8 cellular contexts compared by ENCODE assay signal in genomic region chr10:61899045-61899444, GRCh38. TPM values are rescaled to one million over a fixed set of nuclear protein-coding genes. Genes with fewer than 3 reads are reported as not detected.
A peak's percentile ranks its signal among the peaks of the same experiment; 100 is the strongest.
DNase-seq lines count a peak whose midpoint lies in the region; ATAC-seq, FAIRE-seq and TF ChIP-seq lines count a peak whose summit lies in the region.

No MANE protein-coding gene starts in this region.

- CTCF ChIA-PET in HCT116 (lab: Charles Lee) = interaction anchor here (1.7 kb wide), 1 partner anchor 64 kb away, joined by 3 read pairs; no protein-coding TSS in a partner anchor
- CTCF ChIA-PET in activated CD4-positive, alpha-beta memory T cell treated with anti-CD3 and anti-CD28 coated beads for 36 hours (lab: Charles Lee) = interaction anchor here (0.9 to 3.4 kb wide), 8 partner anchors 39 to 346 kb away, joined by 3 to 19 read pairs (median 6); no protein-coding TSS in a partner anchor

- H2AFZ ChIP-seq in HCT116 (ENCODE audit: low read depth, low read length, poor library complexity, severe bottlenecking) = peak overlapping the region; percentile 99
- H2AFZ ChIP-seq in keratinocyte (ENCODE audit: control insufficient read depth, low read length) = no peak overlapping the region

- BruUV-seq in HCT116 (replicated peaks; lab: Mats Ljungman, UMichigan) = no TSS peak

- H3K27ac ChIP-seq in HCT116 (ENCODE audit: low read depth, low read length) = peak overlapping the region; percentile 66; the same call in 1 of the 2 replicates
- H3K27ac ChIP-seq in keratinocyte (ENCODE audit: control insufficient read depth, insufficient read depth, low read length) = peak overlapping the region; percentile 99
- no peak overlapping the region for H3K27ac ChIP-seq in endodermal cell (ENCODE audit: low read depth, low read length)
- H3K27ac ChIP-seq in substantia nigra (ENCODE audit: low read depth, low read length, poor library complexity, severe bottlenecking) = no peak overlapping the region

- FAIRE-seq in keratinocyte (lab: Jason Lieb, UNC) = peak; percentile 79

- RAD21 ChIA-PET in HCT116 (lab: Charles Lee; ENCODE audit: low non-redundant PET in 1 of 2, low total read pairs in 2 of 2, uncharacterized antibody in 2 of 2, unreplicated experiment in 2 of 2) = no interaction called here

- ATAC-seq in HCT116 = no peak
- no peak for ATAC-seq in HG02970 (IDR thresholded peaks at IDR 0.05; ENCODE audit: low FRiP score, unreplicated experiment)

- H3K36me3 Mint-ChIP-seq in activated CD4-positive, alpha-beta memory T cell treated with anti-CD3 and anti-CD28 coated beads for 36 hours = peaks cover 12% of the 10 kb centered on the region
- H3K36me3 Mint-ChIP-seq in endodermal cell (ENCODE audit: low read depth) = no peaks in the 10 kb centered on the region

- TF ChIP-seq RAD21 in HCT116 (IDR thresholded peaks at IDR 0.05; ENCODE audit: low read depth) = no peak

- TF ChIP-seq POLR2A in HCT116 (IDR thresholded peaks at IDR 0.05; ENCODE audit: borderline replicate concordance, extremely low read depth, insufficient read depth, insufficient read length) = no peak

- TF ChIP-seq CTCF in AG10803 (conservative IDR thresholded peaks at IDR 0.05; ENCODE audit: low read length) (no peak), HCT116 (IDR thresholded peaks at IDR 0.05 in 2 of 3, conservative IDR thresholded peaks at IDR 0.05 in 1 of 3; ENCODE audit: borderline replicate concordance in 1 of 3, insufficient read depth in 1 of 3, low read depth in 2 of 3, low read length in 2 of 3) (no peak), keratinocyte (optimal IDR thresholded peaks at IDR 0.05 in 1 of 3, IDR thresholded peaks at IDR 0.05 in 1 of 3, conservative IDR thresholded peaks at IDR 0.05 in 1 of 3; ENCODE audit: extremely low read depth in 1 of 3, insufficient read depth in 2 of 3, low read length in 3 of 3) (no peak), endodermal cell (conservative IDR thresholded peaks at IDR 0.05) (no peak)

- peak overlapping the region; percentile 95 for H3K27ac Mint-ChIP-seq in activated CD4-positive, alpha-beta memory T cell treated with anti-CD3 and anti-CD28 coated beads for 36 hours
- no peak overlapping the region for H3K27ac Mint-ChIP-seq in endodermal cell

- no peaks in the 10 kb centered on the region for H3K9me1 ChIP-seq in keratinocyte (ENCODE audit: control insufficient read depth, extremely low read depth, insufficient read depth, low read length)

- H3K9me3 Mint-ChIP-seq in activated CD4-positive, alpha-beta memory T cell treated with anti-CD3 and anti-CD28 coated beads for 36 hours = no peaks in the 10 kb centered on the region
- no peaks in the 10 kb centered on the region for H3K9me3 Mint-ChIP-seq in endodermal cell

- dilution Hi-C loops in keratinocyte (cut with MboI; ENCODE audit: extremely low pct_ligation_motif_present, low sequenced_read_pairs) = no loop called here

- H3K79me2 ChIP-seq in HCT116 (ENCODE audit: insufficient read depth, low read length) (no peaks in the 10 kb centered on the region), keratinocyte (ENCODE audit: control insufficient read depth, insufficient read depth, low read length) (peaks cover 10% of the 10 kb centered on the region)

- no peaks in the 10 kb centered on the region for H3K9me2 ChIP-seq in HCT116 (ENCODE audit: insufficient read depth)

- no peaks in the 10 kb centered on the region for H3K36me3 ChIP-seq in HCT116 (ENCODE audit: control insufficient read depth in 1 of 2, insufficient read depth in 2 of 2, low read length in 2 of 2)
- no peaks in the 10 kb centered on the region for H3K36me3 ChIP-seq in keratinocyte (ENCODE audit: control insufficient read depth in 2 of 2, extremely low read depth in 1 of 2, insufficient read depth in 2 of 2, low read length in 2 of 2)
- no peaks in the 10 kb centered on the region for H3K36me3 ChIP-seq in endodermal cell (ENCODE audit: control insufficient read depth, insufficient read depth, low read length)

- DNase-seq in AG10803 (ENCODE audit: low read depth) = peak; percentile 32
- DNase-seq in HCT116 (ENCODE audit: low read depth, low spot score) = no peak
- no peak for DNase-seq in activated CD4-positive, alpha-beta memory T cell treated with anti-CD3 and anti-CD28 coated beads for 36 hours
- no peak for DNase-seq in keratinocyte (ENCODE audit: low read depth, low spot score)
- no peak for DNase-seq in germinal center (ENCODE audit: low spot score)
- DNase-seq in endodermal cell = no peak
- no peak for DNase-seq in substantia nigra (lab: John Stamatoyannopoulos, UW)

- H3K4me2 ChIP-seq in HCT116 (ENCODE audit: low read length) = peak overlapping the region; percentile 94
- H3K4me2 ChIP-seq in keratinocyte (ENCODE audit: control insufficient read depth, extremely low read depth, insufficient read depth, low read depth, low read length) = peak overlapping the region; percentile 96

- no peaks in the 10 kb centered on the region for H3K27me3 Mint-ChIP-seq in activated CD4-positive, alpha-beta memory T cell treated with anti-CD3 and anti-CD28 coated beads for 36 hours
- peaks cover 40% of the 10 kb centered on the region for H3K27me3 Mint-ChIP-seq in endodermal cell (ENCODE audit: insufficient read depth)

- POLR2A ChIA-PET in HCT116 (lab: Charles Lee) = no interaction called here
- POLR2A ChIA-PET in activated CD4-positive, alpha-beta memory T cell treated with anti-CD3 and anti-CD28 coated beads for 36 hours (lab: Charles Lee) = interaction anchor here (0.9 to 6.5 kb wide), 8 partner anchors 10 to 151 kb away, joined by 3 to 268 read pairs (median 6); no protein-coding TSS in a partner anchor

- H3K4me3 ChIP-seq in AG10803 (ENCODE audit: low read length) = no peak overlapping the region
- H3K4me3 ChIP-seq in HCT116 (replicated peaks in 1 of 2; ENCODE audit: low read depth in 1 of 2, low read length in 2 of 2) = peak overlapping the region; percentile 64 to 75
- peak overlapping the region in 2 of 3 experiments; percentile 73 to 89 for H3K4me3 ChIP-seq in keratinocyte (ENCODE audit: control insufficient read depth in 2 of 3, extremely low read depth in 1 of 3, insufficient read depth in 2 of 3, low read depth in 1 of 3, low read length in 3 of 3)
- H3K4me3 ChIP-seq in endodermal cell (ENCODE audit: low read length) = no peak overlapping the region

- intact Hi-C loops in HCT116 (cut with micrococcal nuclease) = no loop called here
- intact Hi-C loops in activated CD4-positive, alpha-beta memory T cell treated with anti-CD3 and anti-CD28 coated beads for 36 hours (cut with micrococcal nuclease) = loop anchor here (1.0 to 5.0 kb wide), 5 partner anchors 89 to 528 kb away; no protein-coding TSS in a partner anchor

- peak overlapping the region; percentile 68 for H3K9ac ChIP-seq in HCT116 (ENCODE audit: low read length)
- H3K9ac ChIP-seq in keratinocyte (ENCODE audit: control insufficient read depth, extremely low read depth, insufficient read depth, low read length) = peak overlapping the region; percentile 96
- H3K9ac ChIP-seq in endodermal cell (ENCODE audit: extremely low read depth, low read length, poor library complexity, severe bottlenecking) = no peak overlapping the region

- peaks cover 37% of the 10 kb centered on the region for H3K4me1 Mint-ChIP-seq in activated CD4-positive, alpha-beta memory T cell treated with anti-CD3 and anti-CD28 coated beads for 36 hours (ENCODE audit: low read depth)
- H3K4me1 Mint-ChIP-seq in endodermal cell = peaks cover 42% of the 10 kb centered on the region

- peak overlapping the region; percentile 90 for H3K4me3 Mint-ChIP-seq in activated CD4-positive, alpha-beta memory T cell treated with anti-CD3 and anti-CD28 coated beads for 36 hours
- no peak overlapping the region for H3K4me3 Mint-ChIP-seq in endodermal cell

- H3K27me3 ChIP-seq in HCT116 (ENCODE audit: insufficient read depth, low read length) (no peaks in the 10 kb centered on the region), keratinocyte (ENCODE audit: control insufficient read depth, extremely low read depth, insufficient read depth, low read length) (no peaks in the 10 kb centered on the region), endodermal cell (ENCODE audit: control insufficient read depth, insufficient read depth, low read length, poor library complexity, severe bottlenecking) (peaks cover 31% of the 10 kb centered on the region)

- 15 to 40% methylated on average over 1 to 5 of the region's 5 CpGs for WGBS in endodermal cell (ENCODE audit: insufficient coverage in 1 of 2, insufficient read length in 1 of 2), 2 experiments

- H4K20me1 ChIP-seq in HCT116 (ENCODE audit: insufficient read depth) = no peaks in the 10 kb centered on the region
- H4K20me1 ChIP-seq in keratinocyte (ENCODE audit: control insufficient read depth, extremely low read depth, insufficient read depth, low read length) = no peaks in the 10 kb centered on the region

- H3K4me1 ChIP-seq in HCT116 (ENCODE audit: control insufficient read depth in 1 of 2, insufficient read depth in 2 of 2, low read length in 2 of 2) (peaks cover 15 to 36% of the 10 kb centered on the region in 2 experiments), keratinocyte (ENCODE audit: control insufficient read depth, extremely low read depth, insufficient read depth, low read length) (peaks cover 43% of the 10 kb centered on the region), endodermal cell (ENCODE audit: control insufficient read depth, insufficient read depth, low read length) (peaks cover 5% of the 10 kb centered on the region)

- H3K9me3 ChIP-seq in HCT116 (ENCODE audit: control insufficient read depth in 1 of 2, insufficient read depth in 1 of 2, low read depth in 1 of 2, low read length in 2 of 2) (no peaks in the 10 kb centered on the region), keratinocyte (ENCODE audit: control insufficient read depth, low read depth, low read length) (no peaks in the 10 kb centered on the region), endodermal cell (ENCODE audit: control insufficient read depth, low read length) (no peaks in the 10 kb centered on the region)

TF ChIP-seq in HCT116, 20 proteins besides CTCF, POLR2A, EP300 and RAD21 (continues in another document):
- TF ChIP-seq CBX3 (IDR thresholded peaks at IDR 0.05; ENCODE audit: low read depth) = no peak

RNA-seq across cellular contexts. Expression of gene ARID5B, which starts 2.5 kb away (rescaled TPM):
- total RNA-seq in HCT116 (2021; ENCODE audit: unreplicated experiment) = 4.7 TPM
- 0.59 and 0.91 TPM in 2 replicates for polyA plus RNA-seq in HCT116 (2012)
- total RNA-seq in activated CD4-positive, alpha-beta memory T cell treated with anti-CD3 and anti-CD28 coated beads for 36 hours = 10 to 100 TPM; 79.4 to 79.6 TPM
- polyA plus RNA-seq in keratinocyte = 5.1 to 7.0 TPM (median 5.4 TPM) in 3 replicates
- 21.8 TPM for polyA plus RNA-seq in keratinocyte (2011; ENCODE audit: low read depth)
- 2.6 and 3.8 TPM in 2 replicates for polyA plus RNA-seq in keratinocyte (2011; cell fraction: cytosol; rRNA removed)
- polyA plus RNA-seq in keratinocyte (2011; cell fraction: nucleus; rRNA removed) = 10.2 TPM in 2 replicates
- polyA plus RNA-seq in keratinocyte (2012; ENCODE audit: low replicate concordance) = 6.4 and 15.8 TPM in 2 replicates
- 15.2 to 37.1 TPM (median 28.8 TPM) in 3 replicates for polyA minus RNA-seq in keratinocyte
- polyA minus RNA-seq in keratinocyte (2011; cell fraction: cytosol; rRNA and poly(A)+ RNA removed) = 6.1 TPM
- 24.1 and 47.5 TPM in 2 replicates for polyA minus RNA-seq in keratinocyte (2011; cell fraction: nucleus; rRNA and poly(A)+ RNA removed)
- total RNA-seq in endodermal cell = 1 to 10 TPM; 1.2 to 1.8 TPM
- 5.5 TPM for polyA plus RNA-seq in endodermal cell (2013, experiment 1 of 2)
- polyA plus RNA-seq in endodermal cell (2013, experiment 2 of 2) = 5.5 TPM

Comparison
In these comparisons a context has a peak if more than half of its experiments do, and no peak if none do; other contexts are left out.
1. H3K4me3 ChIP-seq: peak in HCT116 (2 of 2) and keratinocyte (2 of 3); none in AG10803 (single experiment) and endodermal cell (single experiment).
2. H3K27ac ChIP-seq: peak in HCT116 (single experiment) and keratinocyte (single experiment); none in endodermal cell (single experiment) and substantia nigra (single experiment).
3. RNA of gene ARID5B, which starts 2.5 kb away (total RNA-seq): 79.4 to 79.6 TPM in activated CD4-positive, alpha-beta memory T cell treated with anti-CD3 and anti-CD28 coated beads for 36 hours; 4.7 TPM in HCT116 (single experiment) and 1.2 to 1.8 TPM in endodermal cell; every median in the first group is over 10 times any median in the second.